29 cellular contexts compared by ENCODE assay signal in the genomic region with DNA sequence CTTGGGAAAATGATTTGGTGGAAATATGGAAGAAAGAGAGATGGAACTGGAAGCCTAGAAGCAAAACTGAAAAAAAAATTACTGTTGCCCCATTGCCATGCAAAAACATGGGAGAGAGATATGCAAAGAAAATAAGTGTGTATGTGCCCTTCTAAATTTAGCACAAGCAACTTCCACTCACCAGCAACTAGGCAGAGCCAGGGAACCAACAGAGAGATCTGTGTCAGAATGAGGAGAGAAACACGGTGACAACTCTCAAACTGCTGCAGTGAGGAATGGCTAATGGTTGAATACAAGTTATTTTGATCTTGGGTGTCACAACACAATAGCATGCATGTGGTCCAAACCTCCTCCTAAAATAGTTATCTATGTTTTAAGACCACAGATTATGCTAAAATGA. TPM values are rescaled to one million over a fixed set of nuclear protein-coding genes. Genes with fewer than 3 reads are reported as not detected.
"Had no signal": no experiment of that assay in that cellular context is flagged by ENCODE, and none has a peak within 500 bp of the region (broad histone marks: within the 10 kb centered on the region; RNA-seq: fewer than 3 reads in every experiment).

No MANE protein-coding gene starts in this region.

- H3K27me3 Mint-ChIP-seq: activated naive CD8-positive, alpha-beta T cell treated with anti-CD3 and anti-CD28 coated beads, Interleukin-2, amount 10 ng/mL, durations not matched to agents 7 days and 5 days; T-helper 17 cell had no signal

- H3K4me3 Mint-ChIP-seq: activated CD8-positive, alpha-beta T cell treated with anti-CD3 and anti-CD28 coated beads, Interleukin-2, amount 10 ng/mL, durations not matched to agents 7 days and 5 days; activated naive CD8-positive, alpha-beta T cell treated with anti-CD3 and anti-CD28 coated beads, Interleukin-2, amount 10 ng/mL, durations not matched to agents 7 days and 5 days; T-helper 17 cell; WTC11 had no signal

- H3K4me1 ChIP-seq: adrenal gland, Peyer's patch had no signal

- H3K9me3 ChIP-seq: adrenal gland, Peyer's patch had no signal

- DNase-seq: activated CD4-positive, alpha-beta T cell treated with anti-CD3 and anti-CD28 coated beads for 48 hours; activated CD4-positive, alpha-beta T cell treated with anti-CD3 and anti-CD28 coated beads, Interleukin-2, amount 50 U/mL, for 4 hours; activated CD4-positive, CD25-positive, alpha-beta regulatory T cell treated with anti-CD3 and anti-CD28 coated beads, Interleukin-2, amount 50 U/mL, for 72 hours; activated CD8-positive, alpha-beta memory T cell treated with anti-CD3 and anti-CD28 coated beads, Interleukin-2, amount 50 U/mL, for 48 hours; activated CD8-positive, alpha-beta T cell treated with anti-CD3 and anti-CD28 coated beads, Interleukin-2, amount 10 ng/mL, durations not matched to agents 7 days and 5 days; activated naive CD4-positive, alpha-beta T cell treated with anti-CD3 and anti-CD28 coated beads, Interleukin-2, amount 50 U/mL, for 16 hours; activated naive CD8-positive, alpha-beta T cell treated with anti-CD3 and anti-CD28 coated beads, Interleukin-2, amount 10 ng/mL, durations not matched to agents 7 days and 5 days; activated T-cell treated with anti-CD3 and anti-CD28 coated beads, Interleukin-2, amount 50 U/mL, for 1 hour; adrenal gland; anterior cingulate cortex; IMR-90; KBM-7; NCI-H1048; NCI-H146; NCI-H187 treated with DMSO at 0.1 percent for 48 hours; NCI-H2171; NCI-H2227 treated with DMSO at 0.1 percent for 48 hours; NCI-H446 treated with DMSO at 0.1 percent for 48 hours; NCI-H524 treated with DMSO at 0.1 percent for 48 hours; NCI-H774; Peyer's patch; SHP77 treated with DMSO at 0.1 percent for 48 hours; T-helper 17 cell; T-helper 9 cell had no signal

- H3K27ac ChIP-seq: adrenal gland, Peyer's patch, RWPE1 had no signal

- H3K27me3 ChIP-seq: adrenal gland, Peyer's patch had no signal

- H3K36me3 Mint-ChIP-seq: activated naive CD8-positive, alpha-beta T cell treated with anti-CD3 and anti-CD28 coated beads, Interleukin-2, amount 10 ng/mL, durations not matched to agents 7 days and 5 days had no signal

- H3K4me1 Mint-ChIP-seq: activated naive CD8-positive, alpha-beta T cell treated with anti-CD3 and anti-CD28 coated beads, Interleukin-2, amount 10 ng/mL, durations not matched to agents 7 days and 5 days; T-helper 17 cell had no signal

- ATAC-seq: activated CD8-positive, alpha-beta T cell treated with anti-CD3 and anti-CD28 coated beads, Interleukin-2, amount 10 ng/mL, durations not matched to agents 7 days and 5 days; T-helper 17 cell; WTC11 had no signal

- H3K4me3 ChIP-seq: adrenal gland, Peyer's patch had no signal

- H3K27ac Mint-ChIP-seq: activated CD8-positive, alpha-beta T cell treated with anti-CD3 and anti-CD28 coated beads, Interleukin-2, amount 10 ng/mL, durations not matched to agents 7 days and 5 days; activated naive CD8-positive, alpha-beta T cell treated with anti-CD3 and anti-CD28 coated beads, Interleukin-2, amount 10 ng/mL, durations not matched to agents 7 days and 5 days; T-helper 17 cell; WTC11 had no signal

- H3K36me3 ChIP-seq: adrenal gland had no signal

RNA-seq across cellular contexts. Expression of a gene that starts 10.9 kb away (rescaled TPM):
- total RNA-seq: activated CD8-positive, alpha-beta T cell treated with anti-CD3 and anti-CD28 coated beads, Interleukin-2, amount 10 ng/mL, durations not matched to agents 7 days and 5 days; activated naive CD8-positive, alpha-beta T cell treated with anti-CD3 and anti-CD28 coated beads, Interleukin-2, amount 10 ng/mL, durations not matched to agents 7 days and 5 days; IMR-90; LHCN-M2; M059J; OCI-LY7 had no signal
- polyA plus RNA-seq: IMR-90 had no signal

RNA-seq across cellular contexts. Expression of a gene that starts 48.8 kb away (rescaled TPM):
- total RNA-seq: activated CD8-positive, alpha-beta T cell treated with anti-CD3 and anti-CD28 coated beads, Interleukin-2, amount 10 ng/mL, durations not matched to agents 7 days and 5 days; activated naive CD8-positive, alpha-beta T cell treated with anti-CD3 and anti-CD28 coated beads, Interleukin-2, amount 10 ng/mL, durations not matched to agents 7 days and 5 days; LHCN-M2; M059J; OCI-LY7; T-helper 17 cell had no signal
